ENCODE assay signal across 10 cellular contexts in the genomic region with DNA sequence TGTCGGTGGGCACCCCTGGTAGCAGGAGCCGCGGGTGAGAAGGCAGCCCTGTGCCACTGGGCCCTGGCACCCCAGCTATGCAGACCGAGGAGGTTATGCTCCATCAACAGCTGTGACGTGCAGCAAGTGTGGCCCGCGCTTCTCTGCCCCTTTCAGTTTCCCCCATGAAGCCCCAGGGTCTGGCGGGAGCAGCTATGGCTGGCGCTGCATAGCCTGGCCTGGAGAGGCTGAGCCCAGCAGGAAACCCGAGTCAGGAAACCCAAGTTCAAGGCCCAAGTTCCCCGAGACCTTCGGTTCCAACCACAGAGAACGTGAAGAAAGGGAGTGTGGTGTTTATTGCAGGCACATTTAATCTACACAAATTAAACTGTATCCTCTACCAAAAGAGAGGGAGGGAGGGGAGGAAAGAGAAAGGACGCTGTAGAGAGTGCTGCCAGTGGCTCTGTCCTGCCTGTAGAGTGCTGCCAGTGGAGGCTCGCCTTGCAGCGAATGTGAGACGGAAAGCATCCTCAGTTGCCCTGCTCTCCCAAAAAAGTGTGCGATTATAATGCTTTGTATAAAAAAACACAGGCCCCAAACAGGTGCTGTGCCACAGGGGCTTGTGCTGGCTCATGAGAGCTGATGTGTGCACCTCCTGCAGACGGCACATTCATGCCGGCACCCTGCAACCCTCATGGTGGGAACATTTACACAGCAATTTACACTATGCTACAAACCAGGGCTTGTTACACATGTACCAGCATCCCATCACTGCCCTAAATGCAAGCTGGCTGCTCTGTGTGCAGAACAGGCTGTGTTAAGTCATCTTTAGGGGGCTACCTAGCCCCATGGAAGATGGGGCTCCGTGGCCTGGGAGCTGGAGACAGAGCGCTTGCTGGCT. TPM values are rescaled to one million over a fixed set of nuclear protein-coding genes. Genes with fewer than 3 reads are reported as not detected.
DNase-seq lines count a peak whose midpoint lies in the region; ATAC-seq and TF ChIP-seq lines count a peak whose summit lies in the region.
"Had no signal": no experiment of that assay in that cellular context is flagged by ENCODE, and none has a peak within 500 bp of the region (broad histone marks: within the 10 kb centered on the region; RNA-seq: fewer than 3 reads in every experiment).

No MANE protein-coding gene starts in this region.

- H3K4me3 Mint-ChIP-seq in Calu3 (ENCODE audit: low read depth, unreplicated experiment), result no peak overlapping the region
- H3K4me3 Mint-ChIP-seq in memory B cell, result peak overlapping the region; percentile 19

- H3K4me1 Mint-ChIP-seq in Calu3 (ENCODE audit: low read depth, unreplicated experiment) (no peaks in the 10 kb centered on the region), memory B cell (peaks cover 16% of the 10 kb centered on the region)

- peak; percentile 9 for DNase-seq in Calu3
- DNase-seq in activated CD8-positive, alpha-beta memory T cell treated with anti-CD3 and anti-CD28 coated beads, Interleukin-2, amount 50 U/mL, for 4 hours, result peak; percentile 36
- no peak for DNase-seq in memory B cell (ENCODE audit: low spot score in 2 of 2)
- no peak for DNase-seq in COR-L47 (lab: John Stamatoyannopoulos, UW)
- DNase-seq in GM13976 (ENCODE audit: low spot score), result no peak
- no peak for DNase-seq in NCI-H2107 treated with DMSO at 0.1 percent for 48 hours (lab: John Stamatoyannopoulos, UW; ENCODE audit: unreplicated experiment)
- DNase-seq: left lung, SHP77 treated with DMSO at 0.1 percent for 48 hours had no signal

- H3K27me3 Mint-ChIP-seq in Calu3 (ENCODE audit: unreplicated experiment) (peaks cover 39% of the 10 kb centered on the region), memory B cell (peaks cover 17% of the 10 kb centered on the region)

- H3K27ac Mint-ChIP-seq in Calu3 (ENCODE audit: unreplicated experiment) (no peak overlapping the region), memory B cell (no peak overlapping the region)

- in situ Hi-C loops in GM13976 (cut with MboI; ENCODE audit: low sequenced_read_pairs, unreplicated experiment), result no loop called here

- BruUV-seq in Calu3 (replicated peaks; lab: Mats Ljungman, UMichigan), result no TSS peak

- ATAC-seq in HG02798 (IDR thresholded peaks at IDR 0.05; ENCODE audit: poor library complexity, unreplicated experiment), result peak; percentile 55
- ATAC-seq in memory B cell (ENCODE audit: low read depth), result peak; percentile 91
- ATAC-seq in HG02884 (IDR thresholded peaks at IDR 0.05; ENCODE audit: unreplicated experiment), result no peak
- ATAC-seq: left lung had no signal

- H3K36me3 Mint-ChIP-seq in Calu3 (ENCODE audit: insufficient read depth, unreplicated experiment) (peaks cover 3% of the 10 kb centered on the region), memory B cell (no peaks in the 10 kb centered on the region)

- intact Hi-C loops in Calu3 (cut with micrococcal nuclease; ENCODE audit: unreplicated experiment), result no loop called here

- no peak for TF ChIP-seq CTCF in Calu3 (IDR thresholded peaks at IDR 0.05; ENCODE audit: unreplicated experiment)
- TF ChIP-seq CTCF in GM13976 (IDR thresholded peaks at IDR 0.05; ENCODE audit: borderline replicate concordance, control extremely low read depth, extremely low read depth, insufficient read depth, missing control alignments), result no peak

- CTCF ChIA-PET in Calu3 (lab: Charles Lee), result interaction anchor here (0.9 kb wide), 1 partner anchor 94 kb away, joined by 4 read pairs; no protein-coding TSS in a partner anchor

- H3K9me3 Mint-ChIP-seq in Calu3 (ENCODE audit: low read depth, unreplicated experiment) (no peaks in the 10 kb centered on the region), memory B cell (no peaks in the 10 kb centered on the region)

RNA-seq across cellular contexts. Expression of gene POP4, which starts 16.3 kb away (rescaled TPM):
- 72.9 and 77.9 TPM in 2 replicates for total RNA-seq in Calu3 (2022)

RNA-seq across cellular contexts. Expression of gene PLEKHF1, which starts 42.8 kb away (rescaled TPM):
- total RNA-seq in Calu3 (2022), result 2.4 and 2.9 TPM in 2 replicates

Comparison
In these comparisons a context has a peak if more than half of its experiments do, and no peak if none do; other contexts are left out.
1. DNase-seq: peak in Calu3 (single experiment) and activated CD8-positive, alpha-beta memory T cell treated with anti-CD3 and anti-CD28 coated beads, Interleukin-2, amount 50 U/mL, for 4 hours (single experiment); none in memory B cell (0 of 2), COR-L47 (single experiment), GM13976 (single experiment) and NCI-H2107 treated with DMSO at 0.1 percent for 48 hours (single experiment).